Comparison of ENCODE assay signal across 1 cellular context in the genomic region with DNA sequence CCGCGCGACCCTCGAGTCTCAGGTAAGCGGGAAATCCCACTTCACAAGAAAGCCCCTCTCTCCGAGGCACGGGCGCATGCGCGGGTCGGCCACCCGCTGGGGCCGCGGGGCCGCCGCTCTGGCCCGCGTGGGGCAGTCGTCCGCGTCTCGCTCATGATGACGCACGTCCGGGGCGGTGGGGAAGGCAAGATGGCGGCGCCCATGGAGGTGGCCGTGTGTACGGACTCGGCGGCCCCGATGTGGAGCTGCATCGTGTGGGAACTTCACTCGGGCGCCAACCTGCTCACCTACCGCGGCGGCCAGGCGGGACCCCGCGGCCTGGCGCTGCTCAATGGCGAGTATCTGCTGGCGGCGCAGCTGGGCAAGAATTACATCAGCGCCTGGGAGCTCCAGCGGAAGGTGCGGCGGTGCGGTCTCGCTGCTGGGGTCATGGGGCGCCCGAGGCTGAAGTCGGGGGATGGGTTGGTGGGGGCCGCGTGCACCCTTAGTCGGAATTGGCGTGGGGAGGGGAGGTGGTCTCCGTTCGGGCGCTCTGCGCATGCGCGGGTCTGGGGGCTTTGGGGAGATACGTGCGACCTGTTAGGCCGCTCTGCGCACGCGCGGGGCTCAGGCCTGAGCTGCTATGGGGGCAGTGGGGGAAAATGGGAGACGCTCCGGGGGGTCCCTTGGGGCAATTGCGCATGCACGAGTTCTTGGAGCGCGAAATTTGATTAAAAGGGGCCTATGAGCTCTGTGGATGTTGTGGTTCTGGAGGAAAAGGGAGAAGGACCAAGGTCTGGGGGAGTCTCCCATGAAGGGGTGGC.
TF ChIP-seq lines count a peak whose summit lies in the region.

A gene with protein sequence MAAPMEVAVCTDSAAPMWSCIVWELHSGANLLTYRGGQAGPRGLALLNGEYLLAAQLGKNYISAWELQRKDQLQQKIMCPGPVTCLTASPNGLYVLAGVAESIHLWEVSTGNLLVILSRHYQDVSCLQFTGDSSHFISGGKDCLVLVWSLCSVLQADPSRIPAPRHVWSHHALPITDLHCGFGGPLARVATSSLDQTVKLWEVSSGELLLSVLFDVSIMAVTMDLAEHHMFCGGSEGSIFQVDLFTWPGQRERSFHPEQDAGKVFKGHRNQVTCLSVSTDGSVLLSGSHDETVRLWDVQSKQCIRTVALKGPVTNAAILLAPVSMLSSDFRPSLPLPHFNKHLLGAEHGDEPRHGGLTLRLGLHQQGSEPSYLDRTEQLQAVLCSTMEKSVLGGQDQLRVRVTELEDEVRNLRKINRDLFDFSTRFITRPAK (plus strand): TSS at position 181 of the 803 bp plus-strand sequence. CDS start 9 bp downstream, at position 190.

TF ChIP-seq in SK-N-SH, 30 proteins besides CTCF, POLR2A, EP300 and RAD21 (continued from another document):
- TF ChIP-seq GABPA (IDR thresholded peaks at IDR 0.05; ENCODE audit: low read depth) (peak; percentile 84), CHD2 (IDR thresholded peaks at IDR 0.05; ENCODE audit: low read length, partially characterized antibody) (peak; percentile 31), TAF1 (IDR thresholded peaks at IDR 0.05; ENCODE audit: borderline replicate concordance, low read depth, low read length) (peak; percentile 58; the same call in 1 of the 2 replicates), SIN3A (IDR thresholded peaks at IDR 0.05; ENCODE audit: borderline replicate concordance, low read depth, low read length) (no peak; the same call in 1 of the 2 replicates), ELF1 (IDR thresholded peaks at IDR 0.05) (no peak), GATA2 (CRISPR knock-in tag; IDR thresholded peaks at IDR 0.05) (no peak), TEAD4 (IDR thresholded peaks at IDR 0.05; ENCODE audit: borderline replicate concordance, insufficient read depth) (no peak), FOXM1 (IDR thresholded peaks at IDR 0.05; ENCODE audit: low read depth) (no peak), RXRA (IDR thresholded peaks at IDR 0.05; ENCODE audit: borderline replicate concordance, low read depth) (no peak), FOXJ3 (CRISPR knock-in tag; IDR thresholded peaks at IDR 0.05) (no peak), RFX5 (IDR thresholded peaks at IDR 0.05; ENCODE audit: low read length) (no peak), FOSL2 (IDR thresholded peaks at IDR 0.05; ENCODE audit: borderline replicate concordance, low read depth) (no peak), POLR2AphosphoS5 (IDR thresholded peaks at IDR 0.05; ENCODE audit: low read depth, low read length) (peak; percentile 30; the same call in 1 of the 2 replicates), TCF12 (IDR thresholded peaks at IDR 0.05) (no peak), SMC3 (IDR thresholded peaks at IDR 0.05; ENCODE audit: low read depth, low read length) (no peak), NFIC (IDR thresholded peaks at IDR 0.05; ENCODE audit: borderline replicate concordance) (no peak), NRF1 (IDR thresholded peaks at IDR 0.05; ENCODE audit: low read depth, low read length) (peak; percentile 92), EZH2phosphoT487 (IDR thresholded peaks at IDR 0.05; ENCODE audit: borderline replicate concordance, low read depth) (no peak)
- TF ChIP-seq, protein P1, sequence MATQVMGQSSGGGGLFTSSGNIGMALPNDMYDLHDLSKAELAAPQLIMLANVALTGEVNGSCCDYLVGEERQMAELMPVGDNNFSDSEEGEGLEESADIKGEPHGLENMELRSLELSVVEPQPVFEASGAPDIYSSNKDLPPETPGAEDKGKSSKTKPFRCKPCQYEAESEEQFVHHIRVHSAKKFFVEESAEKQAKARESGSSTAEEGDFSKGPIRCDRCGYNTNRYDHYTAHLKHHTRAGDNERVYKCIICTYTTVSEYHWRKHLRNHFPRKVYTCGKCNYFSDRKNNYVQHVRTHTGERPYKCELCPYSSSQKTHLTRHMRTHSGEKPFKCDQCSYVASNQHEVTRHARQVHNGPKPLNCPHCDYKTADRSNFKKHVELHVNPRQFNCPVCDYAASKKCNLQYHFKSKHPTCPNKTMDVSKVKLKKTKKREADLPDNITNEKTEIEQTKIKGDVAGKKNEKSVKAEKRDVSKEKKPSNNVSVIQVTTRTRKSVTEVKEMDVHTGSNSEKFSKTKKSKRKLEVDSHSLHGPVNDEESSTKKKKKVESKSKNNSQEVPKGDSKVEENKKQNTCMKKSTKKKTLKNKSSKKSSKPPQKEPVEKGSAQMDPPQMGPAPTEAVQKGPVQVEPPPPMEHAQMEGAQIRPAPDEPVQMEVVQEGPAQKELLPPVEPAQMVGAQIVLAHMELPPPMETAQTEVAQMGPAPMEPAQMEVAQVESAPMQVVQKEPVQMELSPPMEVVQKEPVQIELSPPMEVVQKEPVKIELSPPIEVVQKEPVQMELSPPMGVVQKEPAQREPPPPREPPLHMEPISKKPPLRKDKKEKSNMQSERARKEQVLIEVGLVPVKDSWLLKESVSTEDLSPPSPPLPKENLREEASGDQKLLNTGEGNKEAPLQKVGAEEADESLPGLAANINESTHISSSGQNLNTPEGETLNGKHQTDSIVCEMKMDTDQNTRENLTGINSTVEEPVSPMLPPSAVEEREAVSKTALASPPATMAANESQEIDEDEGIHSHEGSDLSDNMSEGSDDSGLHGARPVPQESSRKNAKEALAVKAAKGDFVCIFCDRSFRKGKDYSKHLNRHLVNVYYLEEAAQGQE (IDR thresholded peaks at IDR 0.05; ENCODE audit: low read depth, low read length) = no peak
- TF ChIP-seq, protein P2, sequence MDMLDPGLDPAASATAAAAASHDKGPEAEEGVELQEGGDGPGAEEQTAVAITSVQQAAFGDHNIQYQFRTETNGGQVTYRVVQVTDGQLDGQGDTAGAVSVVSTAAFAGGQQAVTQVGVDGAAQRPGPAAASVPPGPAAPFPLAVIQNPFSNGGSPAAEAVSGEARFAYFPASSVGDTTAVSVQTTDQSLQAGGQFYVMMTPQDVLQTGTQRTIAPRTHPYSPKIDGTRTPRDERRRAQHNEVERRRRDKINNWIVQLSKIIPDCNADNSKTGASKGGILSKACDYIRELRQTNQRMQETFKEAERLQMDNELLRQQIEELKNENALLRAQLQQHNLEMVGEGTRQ (IDR thresholded peaks at IDR 0.05; ENCODE audit: borderline replicate concordance, low read depth, low read length) = no peak
- TF ChIP-seq, protein P3, sequence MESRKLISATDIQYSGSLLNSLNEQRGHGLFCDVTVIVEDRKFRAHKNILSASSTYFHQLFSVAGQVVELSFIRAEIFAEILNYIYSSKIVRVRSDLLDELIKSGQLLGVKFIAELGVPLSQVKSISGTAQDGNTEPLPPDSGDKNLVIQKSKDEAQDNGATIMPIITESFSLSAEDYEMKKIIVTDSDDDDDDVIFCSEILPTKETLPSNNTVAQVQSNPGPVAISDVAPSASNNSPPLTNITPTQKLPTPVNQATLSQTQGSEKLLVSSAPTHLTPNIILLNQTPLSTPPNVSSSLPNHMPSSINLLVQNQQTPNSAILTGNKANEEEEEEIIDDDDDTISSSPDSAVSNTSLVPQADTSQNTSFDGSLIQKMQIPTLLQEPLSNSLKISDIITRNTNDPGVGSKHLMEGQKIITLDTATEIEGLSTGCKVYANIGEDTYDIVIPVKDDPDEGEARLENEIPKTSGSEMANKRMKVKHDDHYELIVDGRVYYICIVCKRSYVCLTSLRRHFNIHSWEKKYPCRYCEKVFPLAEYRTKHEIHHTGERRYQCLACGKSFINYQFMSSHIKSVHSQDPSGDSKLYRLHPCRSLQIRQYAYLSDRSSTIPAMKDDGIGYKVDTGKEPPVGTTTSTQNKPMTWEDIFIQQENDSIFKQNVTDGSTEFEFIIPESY (IDR thresholded peaks at IDR 0.05; ENCODE audit: borderline replicate concordance, low read depth) = no peak
- TF ChIP-seq, protein P4, sequence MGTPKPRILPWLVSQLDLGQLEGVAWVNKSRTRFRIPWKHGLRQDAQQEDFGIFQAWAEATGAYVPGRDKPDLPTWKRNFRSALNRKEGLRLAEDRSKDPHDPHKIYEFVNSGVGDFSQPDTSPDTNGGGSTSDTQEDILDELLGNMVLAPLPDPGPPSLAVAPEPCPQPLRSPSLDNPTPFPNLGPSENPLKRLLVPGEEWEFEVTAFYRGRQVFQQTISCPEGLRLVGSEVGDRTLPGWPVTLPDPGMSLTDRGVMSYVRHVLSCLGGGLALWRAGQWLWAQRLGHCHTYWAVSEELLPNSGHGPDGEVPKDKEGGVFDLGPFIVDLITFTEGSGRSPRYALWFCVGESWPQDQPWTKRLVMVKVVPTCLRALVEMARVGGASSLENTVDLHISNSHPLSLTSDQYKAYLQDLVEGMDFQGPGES (IDR thresholded peaks at IDR 0.05; ENCODE audit: low read depth, low read length) = no peak
- TF ChIP-seq, protein P5, sequence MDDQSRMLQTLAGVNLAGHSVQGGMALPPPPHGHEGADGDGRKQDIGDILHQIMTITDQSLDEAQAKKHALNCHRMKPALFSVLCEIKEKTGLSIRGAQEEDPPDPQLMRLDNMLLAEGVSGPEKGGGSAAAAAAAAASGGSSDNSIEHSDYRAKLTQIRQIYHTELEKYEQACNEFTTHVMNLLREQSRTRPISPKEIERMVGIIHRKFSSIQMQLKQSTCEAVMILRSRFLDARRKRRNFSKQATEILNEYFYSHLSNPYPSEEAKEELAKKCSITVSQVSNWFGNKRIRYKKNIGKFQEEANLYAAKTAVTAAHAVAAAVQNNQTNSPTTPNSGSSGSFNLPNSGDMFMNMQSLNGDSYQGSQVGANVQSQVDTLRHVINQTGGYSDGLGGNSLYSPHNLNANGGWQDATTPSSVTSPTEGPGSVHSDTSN (IDR thresholded peaks at IDR 0.05) = no peak; the same call in 1 of the 2 replicates
